ENCODE assay signal across 21 cellular contexts in the genomic region with DNA sequence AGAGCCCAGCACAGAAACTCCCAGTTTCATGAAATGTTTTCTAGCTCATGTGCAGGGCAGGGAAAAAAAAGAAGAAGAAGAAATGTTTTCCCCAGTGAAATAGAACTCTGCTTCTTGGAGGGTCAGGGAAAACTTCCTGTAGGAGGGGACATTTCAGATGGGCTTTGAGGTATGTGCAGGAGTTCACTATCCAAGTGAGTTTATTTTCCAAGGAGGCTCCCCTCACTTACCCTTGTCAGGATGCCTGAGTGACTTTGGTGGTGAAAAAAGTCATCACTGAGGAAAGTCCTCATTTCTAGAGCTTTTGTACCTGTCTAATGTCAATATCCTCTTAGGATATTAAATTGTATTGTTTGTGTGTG. TPM values are rescaled to one million over a fixed set of nuclear protein-coding genes. Genes with fewer than 3 reads are reported as not detected.
DNase-seq lines count a peak whose midpoint lies in the region; ATAC-seq and TF ChIP-seq lines count a peak whose summit lies in the region.
"Had no signal": no experiment of that assay in that cellular context is flagged by ENCODE, and none has a peak within 500 bp of the region (broad histone marks: within the 10 kb centered on the region; RNA-seq: fewer than 3 reads in every experiment).

No MANE protein-coding gene starts in this region.

- H3K4me1 ChIP-seq in body of pancreas: peaks cover 82% of the 10 kb centered on the region
- peaks cover 48% of the 10 kb centered on the region for H3K4me1 ChIP-seq in lower lobe of right lung
- no peaks in the 10 kb centered on the region for H3K4me1 ChIP-seq in uterus
- H3K4me1 ChIP-seq: psoas muscle had no signal

- H3K9me3 ChIP-seq in body of pancreas (no peaks in the 10 kb centered on the region), lower lobe of right lung (no peaks in the 10 kb centered on the region), uterus (no peaks in the 10 kb centered on the region)
- H3K9me3 ChIP-seq: psoas muscle had no signal

- peaks cover 0 to 4% of the 10 kb centered on the region in 2 donors for H3K36me3 ChIP-seq in body of pancreas (replicated peaks in 1 of 2; ENCODE audit: insufficient read depth in 1 of 2, low read depth in 2 of 2)
- H3K36me3 ChIP-seq in lower lobe of right lung: peaks cover 20% of the 10 kb centered on the region
- no peaks in the 10 kb centered on the region for H3K36me3 ChIP-seq in uterus

- H3K4me3 ChIP-seq in body of pancreas: no peak overlapping the region
- H3K4me3 ChIP-seq in lower lobe of right lung: no peak overlapping the region
- H3K4me3 ChIP-seq in uterus: no peak overlapping the region

- TF ChIP-seq CTCF in body of pancreas (IDR thresholded peaks at IDR 0.05): no peak
- TF ChIP-seq CTCF in lower lobe of right lung (IDR thresholded peaks at IDR 0.05): no peak
- TF ChIP-seq CTCF in uterus (IDR thresholded peaks at IDR 0.05): no peak

- H3K27me3 ChIP-seq in body of pancreas: no peaks in the 10 kb centered on the region
- H3K27me3 ChIP-seq in lower lobe of right lung (ENCODE audit: low read depth): no peaks in the 10 kb centered on the region
- no peaks in the 10 kb centered on the region for H3K27me3 ChIP-seq in uterus

- DNase-seq in activated naive CD4-positive, alpha-beta T cell treated with anti-CD3 and anti-CD28 coated beads, Interleukin-2, amount 50 U/mL, for 16 hours: no peak
- DNase-seq in body of pancreas (no peak), lower lobe of right lung (no peak), uterus (no peak), iPS-NIHi7 (ENCODE audit: extremely low spot score) (no peak), NCI-H345 treated with DMSO at 0.1 percent for 48 hours (lab: John Stamatoyannopoulos, UW; ENCODE audit: unreplicated experiment) (no peak)
- DNase-seq: activated CD4-positive, CD25-positive, alpha-beta regulatory T cell treated with anti-CD3 and anti-CD28 coated beads, Interleukin-2, amount 50 U/mL, for 72 hours; CD8-positive, alpha-beta T cell; naive thymus-derived CD4-positive, alpha-beta T cell; NCI-H1436 treated with DMSO at 0.1 percent for 48 hours; SHP77; stimulated activated CD4-positive, alpha-beta T cell treated with anti-CD3 and anti-CD28 coated beads, Interleukin-12 subunit alpha, Interleukin-12 subunit beta, amount 100 ng/mL, for 4 hours; T-helper 2 cell had no signal

- no peaks in the 10 kb centered on the region for H3K9me3 Mint-ChIP-seq in activated naive CD4-positive, alpha-beta T cell treated with anti-CD3 and anti-CD28 coated beads, Interleukin-2, amount 50 U/mL, for 24 hours
- H3K9me3 Mint-ChIP-seq: CD8-positive, alpha-beta T cell; stimulated activated effector memory CD8-positive, alpha-beta T cell treated with anti-CD3 and anti-CD28 coated beads, Interleukin-12 subunit alpha, Interleukin-12 subunit beta, amount 100 ng/mL, for 72 hours had no signal

- H3K4me1 Mint-ChIP-seq in activated naive CD4-positive, alpha-beta T cell treated with anti-CD3 and anti-CD28 coated beads, Interleukin-2, amount 50 U/mL, for 24 hours: peaks cover 23% of the 10 kb centered on the region

- no peaks in the 10 kb centered on the region for H3K27me3 Mint-ChIP-seq in activated naive CD4-positive, alpha-beta T cell treated with anti-CD3 and anti-CD28 coated beads, Interleukin-2, amount 50 U/mL, for 24 hours

- peak overlapping the region; percentile 25 to 86 (median 80) for H3K27ac ChIP-seq in body of pancreas
- H3K27ac ChIP-seq in lower lobe of right lung: peak overlapping the region; percentile 76
- peak overlapping the region; percentile 49 for H3K27ac ChIP-seq in uterus
- H3K27ac ChIP-seq: psoas muscle had no signal

- intact Hi-C loops in body of pancreas (cut with DNase I): no loop called here
- intact Hi-C loops in lower lobe of right lung (cut with DNase I): no loop called here
- intact Hi-C loops in uterus (cut with DNase I; ENCODE audit: low total_unique reads): no loop called here

- H3K4me3 Mint-ChIP-seq in activated naive CD4-positive, alpha-beta T cell treated with anti-CD3 and anti-CD28 coated beads, Interleukin-2, amount 50 U/mL, for 24 hours: no peak overlapping the region
- H3K4me3 Mint-ChIP-seq: CD8-positive, alpha-beta T cell; naive thymus-derived CD4-positive, alpha-beta T cell; stimulated activated effector memory CD8-positive, alpha-beta T cell treated with anti-CD3 and anti-CD28 coated beads, Interleukin-12 subunit alpha, Interleukin-12 subunit beta, amount 100 ng/mL, for 72 hours had no signal

- TF ChIP-seq POLR2A in body of pancreas (IDR thresholded peaks at IDR 0.05) (no peak), uterus (IDR thresholded peaks at IDR 0.05) (no peak)

- H3K36me3 Mint-ChIP-seq in activated naive CD4-positive, alpha-beta T cell treated with anti-CD3 and anti-CD28 coated beads, Interleukin-2, amount 50 U/mL, for 24 hours: no peaks in the 10 kb centered on the region
- H3K36me3 Mint-ChIP-seq: CD8-positive, alpha-beta T cell; naive thymus-derived CD4-positive, alpha-beta T cell had no signal

- ATAC-seq in body of pancreas: no peak
- no peak for ATAC-seq in lower lobe of right lung
- no peak for ATAC-seq in HG03439 (IDR thresholded peaks at IDR 0.05; ENCODE audit: unreplicated experiment)
- ATAC-seq: CD8-positive, alpha-beta T cell; HCT116; stimulated activated effector memory CD8-positive, alpha-beta T cell treated with anti-CD3 and anti-CD28 coated beads, Interleukin-12 subunit alpha, Interleukin-12 subunit beta, amount 100 ng/mL, for 72 hours had no signal

- peak overlapping the region; percentile 56 for H3K27ac Mint-ChIP-seq in activated naive CD4-positive, alpha-beta T cell treated with anti-CD3 and anti-CD28 coated beads, Interleukin-2, amount 50 U/mL, for 24 hours
- H3K27ac Mint-ChIP-seq: CD8-positive, alpha-beta T cell had no signal

RNA-seq across cellular contexts. Expression of a gene that starts 0.6 kb away (rescaled TPM):
- total RNA-seq in body of pancreas (100 to 1,000 TPM; 320 to 382 TPM), lower lobe of right lung (1,321 TPM), uterus (1,000 to 10,000 TPM in 1 of 4 donors, 100 to 1,000 TPM in 2, 10 to 100 TPM in 1; 45.4 to 1,093 (median 422) TPM)
- total RNA-seq: CD8-positive, alpha-beta T cell had no signal

RNA-seq across cellular contexts. Expression of a gene that starts 16.3 kb away (rescaled TPM):
- 10 to 100 TPM; 68.2 to 75.8 TPM for total RNA-seq in body of pancreas
- 87.0 TPM for total RNA-seq in lower lobe of right lung
- total RNA-seq in uterus: 100 to 1,000 TPM in 2 of 4 donors, 10 to 100 TPM in 2; 38.6 to 147 (median 111) TPM

RNA-seq across cellular contexts. Expression of a gene that starts 18.4 kb away (rescaled TPM):
- total RNA-seq in body of pancreas (10 to 100 TPM; 23.1 to 31.9 TPM), lower lobe of right lung (65.8 TPM), uterus (100 to 1,000 TPM in 1 of 4 donors, 10 to 100 TPM in 3; 36.0 to 144 (median 48.2) TPM)

RNA-seq across cellular contexts. Expression of a gene that starts 46.1 kb away (rescaled TPM):
- 10 to 100 TPM; 18.4 to 60.0 TPM for total RNA-seq in body of pancreas
- total RNA-seq in lower lobe of right lung: 21.2 TPM
- 1 to 10 TPM in 2 of 4 donors, not detected in 2; 1.0 to 5.4 TPM for total RNA-seq in uterus

RNA-seq across cellular contexts. Expression of a gene that starts 51.1 kb away (rescaled TPM):
- 1 to 10 TPM in 1 of 2 donors, under 1 TPM in 1; 0.26 to 4.3 TPM for total RNA-seq in body of pancreas
- 3.3 TPM for total RNA-seq in lower lobe of right lung
- total RNA-seq in uterus: 1 to 10 TPM in 1 of 4 donors, under 1 TPM in 2, not detected in 1; 0.28 to 3.1 (median 0.59) TPM
- total RNA-seq: A673, chondrocyte, Daoy had no signal
